1 cellular context compared by ENCODE assay signal in genomic region chr5:1134478-1134877, GRCh38.
TF ChIP-seq lines count a peak whose summit lies in the region.

No MANE protein-coding gene starts in this region.

TF ChIP-seq in GM23338, 12 proteins besides CTCF, POLR2A, EP300 and RAD21 (continued from another document):
- no peak for TF ChIP-seq ETS1 (IDR thresholded peaks at IDR 0.05)
- TF ChIP-seq REST (IDR thresholded peaks at IDR 0.05; ENCODE audit: unreplicated experiment), result no peak
- TF ChIP-seq EZH2 (IDR thresholded peaks at IDR 0.05; ENCODE audit: low read depth, unreplicated experiment), result no peak
- no peak for TF ChIP-seq NANOG (IDR thresholded peaks at IDR 0.05; ENCODE audit: borderline replicate concordance)
- no peak for TF ChIP-seq CREB1 (CRISPR knock-in tag; IDR thresholded peaks at IDR 0.05; ENCODE audit: low read depth)
TF ChIP-seq in GM23338: peak in this region for 0.
